ENCODE assay signal across 9 cellular contexts in the genomic region with DNA sequence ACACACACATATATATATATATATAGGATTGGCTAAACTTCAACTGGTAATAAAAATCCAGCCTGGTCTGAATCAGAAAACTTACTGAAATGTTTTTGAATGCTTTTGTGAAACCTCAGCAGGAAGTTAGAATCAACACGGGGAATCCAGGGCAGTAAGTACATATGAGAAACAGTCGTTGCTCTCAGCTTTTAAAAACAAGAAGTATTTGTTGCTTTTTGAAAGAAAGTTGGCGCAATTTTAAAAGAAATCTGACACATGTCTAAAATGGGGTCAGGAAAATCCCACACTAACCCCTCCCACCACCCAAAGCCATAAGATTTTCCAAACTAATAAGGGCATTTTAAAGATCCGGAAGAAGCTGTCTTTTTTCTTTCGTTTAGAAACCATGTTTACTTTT. TPM values are rescaled to one million over a fixed set of nuclear protein-coding genes. Genes with fewer than 3 reads are reported as not detected.
DNase-seq lines count a peak whose midpoint lies in the region; ATAC-seq and TF ChIP-seq lines count a peak whose summit lies in the region.
"Had no signal": no experiment of that assay in that cellular context is flagged by ENCODE, and none has a peak within 500 bp of the region (broad histone marks: within the 10 kb centered on the region; RNA-seq: fewer than 3 reads in every experiment).

No MANE protein-coding gene starts in this region.

- peak overlapping the region; percentile 52 to 82 (median 73) for H3K4me3 Mint-ChIP-seq in T-cell

- H3K27me3 ChIP-seq in heart right ventricle: no peaks in the 10 kb centered on the region
- H3K27me3 ChIP-seq in upper lobe of right lung: no peaks in the 10 kb centered on the region
- peaks cover 6% of the 10 kb centered on the region for H3K27me3 ChIP-seq in BE2C

- ATAC-seq in heart right ventricle (peak in 3 of 8 donors; percentile 9 to 33 (median 27)), left ventricle myocardium superior (no peak), T-cell (replicated peaks in 1 of 4) (peak in 3 of 4 experiments; percentile 37 to 45 (median 40)), upper lobe of right lung (peak; percentile 34), HG03378 (IDR thresholded peaks at IDR 0.05; ENCODE audit: unreplicated experiment) (no peak)

- H3K9me3 ChIP-seq in heart right ventricle (no peaks in the 10 kb centered on the region), upper lobe of right lung (no peaks in the 10 kb centered on the region), BE2C (no peaks in the 10 kb centered on the region)

- no peaks in the 10 kb centered on the region for H3K36me3 ChIP-seq in heart right ventricle
- H3K36me3 ChIP-seq in upper lobe of right lung: no peaks in the 10 kb centered on the region
- no peaks in the 10 kb centered on the region for H3K36me3 ChIP-seq in BE2C

- H3K4me3 ChIP-seq in heart right ventricle (peak overlapping the region in 6 of 10 donors; percentile 0 to 25 (median 18)), foreskin fibroblast (ENCODE audit: low read depth in 1 of 2, low read length in 2 of 2) (peak overlapping the region; percentile 22 to 27), upper lobe of right lung (peak overlapping the region; percentile 6), BE2C (ENCODE audit: low read depth, low read length) (no peak overlapping the region)

- no peaks in the 10 kb centered on the region for H3K36me3 Mint-ChIP-seq in T-cell

- H3K9me3 Mint-ChIP-seq in T-cell: peaks cover 0 to 3% (median 0%) of the 10 kb centered on the region in 3 donors

- CTCF ChIA-PET in T-cell (lab: Charles Lee): interaction anchor here in 1 of 2 donors (0.9 kb wide), 1 partner anchor 9 kb away, joined by 3 read pairs; no protein-coding TSS in a partner anchor

- DNase-seq in heart right ventricle: no peak
- DNase-seq in left ventricle myocardium superior: no peak
- no peak for DNase-seq in T-cell
- peak in 1 of 2 donors; percentile 55 for DNase-seq in foreskin fibroblast
- DNase-seq in upper lobe of right lung: no peak
- DNase-seq in COLO668 (lab: John Stamatoyannopoulos, UW; ENCODE audit: unreplicated experiment): no peak
- no peak for DNase-seq in BE2C

- TF ChIP-seq CTCF in heart right ventricle (IDR thresholded peaks at IDR 0.05) (no peak), foreskin fibroblast (IDR thresholded peaks at IDR 0.05; ENCODE audit: low read depth, low read length) (no peak), upper lobe of right lung (IDR thresholded peaks at IDR 0.05) (no peak), BE2C (IDR thresholded peaks at IDR 0.05; ENCODE audit: low read depth, low read length) (no peak)

- POLR2A ChIA-PET in T-cell (lab: Charles Lee): interaction anchor here (0.6 kb wide), 2 partner anchors 36 to 40 kb away, joined by 4 to 5 read pairs; no protein-coding TSS in a partner anchor

- H3K4me1 ChIP-seq in heart right ventricle (peaks cover 0 to 37% (median 0%) of the 10 kb centered on the region in 9 donors), upper lobe of right lung (no peaks in the 10 kb centered on the region), BE2C (no peaks in the 10 kb centered on the region)

- H3K27ac ChIP-seq in heart right ventricle (peak overlapping the region in 6 of 10 donors; percentile 27 to 88 (median 42)), upper lobe of right lung (peak overlapping the region; percentile 65)

- no peaks in the 10 kb centered on the region for H3K27me3 Mint-ChIP-seq in T-cell

- intact Hi-C loops in heart right ventricle (cut with DNase I) (no loop called here), left ventricle myocardium superior (cut with micrococcal nuclease) (no loop called here), upper lobe of right lung (cut with DNase I) (no loop called here)

- peaks cover 16 to 20% (median 18%) of the 10 kb centered on the region in 3 donors for H3K4me1 Mint-ChIP-seq in T-cell

- WGBS in heart right ventricle, 2 donors: 36 to 61% methylated on average over 5 of the region's 5 CpGs

- peak overlapping the region; percentile 98 to 99 for H3K27ac Mint-ChIP-seq in T-cell

RNA-seq across cellular contexts. Expression of a gene that starts 11.5 kb away (rescaled TPM):
- total RNA-seq in heart right ventricle (1 to 10 TPM in 1 of 10 donors, under 1 TPM in 9; 0.15 to 1.6 (median 0.57) TPM), left ventricle myocardium superior (0.47 TPM), T-cell (under 1 TPM in 2 of 5 donors, not detected in 3; 0.07 to 0.32 TPM), upper lobe of right lung (0.55 TPM)
- under 1 TPM; 0.13 to 0.22 TPM for polyA plus RNA-seq in heart right ventricle
- polyA plus RNA-seq in BE2C (2012; ENCODE audit: insufficient read depth, insufficient read length, low read depth): not detected
- total RNA-seq: SK-MEL-5 had no signal

RNA-seq across cellular contexts. Expression of a gene that starts 30.4 kb away (rescaled TPM):
- 10 to 100 TPM; 10.9 to 17.6 (median 14.7) TPM for total RNA-seq in heart right ventricle
- 10 to 100 TPM; 14.3 to 25.2 TPM for polyA plus RNA-seq in heart right ventricle
- 18.7 TPM for total RNA-seq in left ventricle myocardium superior
- 10 to 100 TPM in 4 of 5 donors, 1 to 10 TPM in 1; 8.0 to 15.6 (median 12.8) TPM for total RNA-seq in T-cell
- total RNA-seq in upper lobe of right lung: 19.5 TPM
- polyA plus RNA-seq in BE2C (2012; ENCODE audit: insufficient read depth, insufficient read length, low read depth): 10.5 TPM

Comparison
In these comparisons a context has a peak if more than half of its experiments do, and no peak if none do; other contexts are left out.
1. ATAC-seq: peak in T-cell (3 of 4) and upper lobe of right lung (single experiment); none in left ventricle myocardium superior (single experiment) and HG03378 (single experiment).